ENCODE assay signal across 36 cellular contexts in genomic region chr19:35410487-35410886, GRCh38. TPM values are rescaled to one million over a fixed set of nuclear protein-coding genes. Genes with fewer than 3 reads are reported as not detected.
"Had no signal": no experiment of that assay in that cellular context is flagged by ENCODE, and none has a peak within 500 bp of the region (broad histone marks: within the 10 kb centered on the region; RNA-seq: fewer than 3 reads in every experiment).

No MANE protein-coding gene starts in this region.

- H3K4me1 ChIP-seq: SJCRH30 had no signal

- H3K36me3 ChIP-seq: MG63, SJCRH30 had no signal

- H3K4me2 ChIP-seq: PC-9 had no signal

- ATAC-seq: Panc1, Right ventricle myocardium inferior, SK-N-SH treated with all-trans-retinoic acid at 6 μM for 48 hours had no signal

- H3K4me3 ChIP-seq: MG63, PC-9, SJCRH30, SK-N-MC had no signal

- H2AFZ ChIP-seq: PC-9 had no signal

- H3K27ac ChIP-seq: PC-9, RWPE1, SJCRH30, SK-N-MC had no signal

- DNase-seq: Kasumi-1, MG63, NCI-H1048, NCI-H1092 treated with DMSO at 0.1 percent for 48 hours, NCI-H1105 treated with DMSO at 0.1 percent for 48 hours, NCI-H1417, NCI-H1436, NCI-H146, NCI-H1694, NCI-H187, NCI-H1930, NCI-H2029 treated with DMSO at 0.1 percent for 48 hours, NCI-H2081 treated with DMSO at 0.1 percent for 48 hours, NCI-H2107, NCI-H2171, NCI-H226, NCI-H446 treated with DMSO at 0.1 percent for 48 hours, NCI-H510A, NCI-H524, NCI-H526, NCI-H69, NCI-H748 treated with DMSO at 0.1 percent for 48 hours, NCI-H82, PC-9, SHP77, SIG-M5, SJCRH30 had no signal

- H3K9me3 ChIP-seq: MG63, SJCRH30 had no signal

RNA-seq across cellular contexts. Expression of gene FFAR2, which starts 37.6 kb away (rescaled TPM):
- total RNA-seq: M059J, OCI-LY7, PC-9, RPMI7951, SJCRH30 had no signal

RNA-seq across cellular contexts. Expression of gene GPR42, which starts 39.6 kb away (rescaled TPM):
- total RNA-seq: M059J, PC-9, Right ventricle myocardium inferior, RPMI7951, SJCRH30, SK-MEL-5 had no signal

RNA-seq across cellular contexts. Expression of gene FFAR3, which starts 52.2 kb away (rescaled TPM):
- total RNA-seq: M059J, PC-9, RPMI7951, SJCRH30, SK-MEL-5 had no signal
